In the genomic region with DNA sequence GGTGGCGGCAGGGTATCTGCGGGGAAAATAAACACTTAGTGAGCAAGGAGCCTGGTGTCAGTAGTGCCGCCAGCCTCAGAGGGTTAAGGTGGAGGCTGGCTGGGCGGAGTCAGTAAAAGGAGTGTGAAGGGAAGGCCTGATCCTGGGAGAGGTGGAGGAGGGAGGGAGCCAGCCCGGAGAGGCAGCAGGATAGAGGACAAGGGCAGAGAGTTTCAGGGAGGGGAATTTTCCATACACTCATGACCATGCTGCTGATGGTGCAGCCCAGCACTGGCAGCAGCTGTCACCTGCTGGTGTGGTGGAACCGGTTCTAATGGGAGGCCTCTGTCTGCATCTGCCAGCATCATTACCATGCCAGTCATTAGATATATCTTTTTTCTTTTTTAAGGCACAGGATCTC, we compare ENCODE assay signal across 20 cellular contexts. TPM values are rescaled to one million over a fixed set of nuclear protein-coding genes. Genes with fewer than 3 reads are reported as not detected.
DNase-seq lines count a peak whose midpoint lies in the region; ATAC-seq and TF ChIP-seq lines count a peak whose summit lies in the region.
"Had no signal": no experiment of that assay in that cellular context is flagged by ENCODE, and none has a peak within 500 bp of the region (broad histone marks: within the 10 kb centered on the region; RNA-seq: fewer than 3 reads in every experiment).

No MANE protein-coding gene starts in this region.

- H4K91ac ChIP-seq in H9 (ENCODE audit: insufficient read length, low read depth, low read length) = no peak overlapping the region

- no peaks in the 10 kb centered on the region for H3K79me2 ChIP-seq in H9 (ENCODE audit: insufficient read depth, low read length)

- H3K27me3 ChIP-seq in H9 (ENCODE audit: insufficient read depth, low read length) = no peaks in the 10 kb centered on the region
- no peaks in the 10 kb centered on the region for H3K27me3 ChIP-seq in esophagus (ENCODE audit: control insufficient read depth in 1 of 2, insufficient read depth in 2 of 2, low read length in 2 of 2)
- H3K27me3 ChIP-seq: colonic mucosa, right lobe of liver, SJSA1 had no signal

- no peak overlapping the region for H2BK20ac ChIP-seq in H9 (ENCODE audit: low read depth, low read length, poor library complexity, severe bottlenecking)

- H3K23me2 ChIP-seq in H9 (ENCODE audit: insufficient read length, low read depth, low read length, poor library complexity, severe bottlenecking) = no peaks in the 10 kb centered on the region

- no peak overlapping the region for H2BK120ac ChIP-seq in H9 (ENCODE audit: low read depth, low read length, poor library complexity, severe bottlenecking)

- H3K9ac ChIP-seq in H9 (ENCODE audit: extremely low read depth, insufficient read length, low read length) = no peak overlapping the region

- WGBS in H9 (ENCODE audit: extremely low coverage, insufficient read length, low lambda C conversion rate) = no CpG with 5 or more reads among the region's 6 CpGs
- WGBS in esophagus, 2 donors = 38 to 46% methylated on average over 6 of the region's 6 CpGs

- no peaks in the 10 kb centered on the region for H3K9me3 Mint-ChIP-seq in H9
- H3K9me3 Mint-ChIP-seq in nephron = no peaks in the 10 kb centered on the region
- H3K9me3 Mint-ChIP-seq: activated naive CD4-positive, alpha-beta T cell treated with anti-CD3 and anti-CD28 coated beads for 36 hours; IgD-negative memory B cell had no signal

- no peak overlapping the region for H2BK12ac ChIP-seq in H9 (ENCODE audit: insufficient read length, low read depth, low read length)

- H3K27ac Mint-ChIP-seq in H9 (peak overlapping the region; percentile 34 to 92 (median 56); a peak in 5 of 7 replicates), nephron (peak overlapping the region in 2 of 3 experiments; percentile 73 to 81)
- H3K27ac Mint-ChIP-seq: activated naive CD4-positive, alpha-beta T cell treated with anti-CD3 and anti-CD28 coated beads for 36 hours; IgD-negative memory B cell had no signal

- DNase-seq in H9 (peak; percentile 69), NCI-H2196 (lab: John Stamatoyannopoulos, UW; ENCODE audit: unreplicated experiment) (peak; percentile 55), GM13977 (ENCODE audit: low spot score) (no peak), anterior cingulate cortex (lab: John Stamatoyannopoulos, UW) (no peak), dedifferentiated amniotic fluid mesenchymal stem cell (ENCODE audit: extremely low spot score) (no peak)
- DNase-seq: activated CD4-positive, alpha-beta T cell treated with anti-CD3 and anti-CD28 coated beads for 4 hours; activated naive CD4-positive, alpha-beta T cell treated with anti-CD3 and anti-CD28 coated beads for 36 hours; colonic mucosa; NCI-H226; right lobe of liver; stimulated activated CD4-positive, alpha-beta T cell treated with anti-CD3 and anti-CD28 coated beads, Interleukin-2, amount 100 ng/mL, for 24 hours; T1000 had no signal

- TF ChIP-seq CTCF in H9 (conservative IDR thresholded peaks at IDR 0.05) (no peak), nephron (IDR thresholded peaks at IDR 0.05; ENCODE audit: unreplicated experiment in 3 of 3) (no peak), GM13977 (IDR thresholded peaks at IDR 0.05; ENCODE audit: extremely low read depth, insufficient read depth, missing control alignments) (no peak)

- H3K4me1 ChIP-seq in H9 (ENCODE audit: insufficient read depth, low read length) (no peaks in the 10 kb centered on the region), esophagus (ENCODE audit: control insufficient read depth in 2 of 2, insufficient read depth in 2 of 2, low read length in 1 of 2) (peaks cover 0 to 6% of the 10 kb centered on the region in 2 donors)
- H3K4me1 ChIP-seq: colonic mucosa, right lobe of liver, SJSA1 had no signal

- H3K4me2 ChIP-seq in H9 (ENCODE audit: insufficient read depth, insufficient read length, low read length) = no peak overlapping the region

- peak overlapping the region; percentile 30 for H3K18ac ChIP-seq in H9 (ENCODE audit: insufficient read length, low read depth, low read length)

- H3K4me3 ChIP-seq in esophagus (ENCODE audit: low read depth in 1 of 2, low read length in 2 of 2) = no peak overlapping the region
- H3K4me3 ChIP-seq: colonic mucosa, right lobe of liver, SJSA1 had no signal

- H3K36me3 ChIP-seq in esophagus (ENCODE audit: control insufficient read depth in 2 of 2, insufficient read depth in 2 of 2, low read length in 1 of 2) = no peaks in the 10 kb centered on the region
- H3K36me3 ChIP-seq: colonic mucosa, right lobe of liver, SJSA1 had no signal

- H3K4me3 Mint-ChIP-seq in H9 (no peak overlapping the region), nephron (no peak overlapping the region)
- H3K4me3 Mint-ChIP-seq: activated naive CD4-positive, alpha-beta T cell treated with anti-CD3 and anti-CD28 coated beads for 36 hours; IgD-negative memory B cell had no signal

- no peak overlapping the region for H3K23ac ChIP-seq in H9 (ENCODE audit: insufficient read length, low read depth, low read length)

- no peaks in the 10 kb centered on the region for H4K20me1 ChIP-seq in H9 (ENCODE audit: control insufficient read depth, insufficient read depth, insufficient read length)

- H4K8ac ChIP-seq in H9 (replicated peaks; ENCODE audit: insufficient read length, low read depth, low read length) = no peak overlapping the region

- H3K4ac ChIP-seq in H9 (ENCODE audit: low read depth, low read length) = no peak overlapping the region

- H3K27ac ChIP-seq in H9 (ENCODE audit: insufficient read length, low read depth, low read length) = no peak overlapping the region
- peak overlapping the region; percentile 47 to 79 for H3K27ac ChIP-seq in esophagus (ENCODE audit: low read depth in 2 of 2, low read length in 1 of 2)
- H3K27ac ChIP-seq: colonic mucosa, right lobe of liver, SJSA1 had no signal

- H3K27me3 Mint-ChIP-seq in H9 (ENCODE audit: low read depth) (no peaks in the 10 kb centered on the region), nephron (ENCODE audit: low read depth) (peaks cover 4% of the 10 kb centered on the region)

- H3K56ac ChIP-seq in H9 (ENCODE audit: insufficient read length, low read depth, low read length) = no peak overlapping the region

- H3K14ac ChIP-seq in H9 (ENCODE audit: insufficient read depth, low read length) = no peak overlapping the region

- H2AK5ac ChIP-seq in H9 (ENCODE audit: insufficient read length, low read length) = no peak overlapping the region

- H3T11ph ChIP-seq in H9 (ENCODE audit: low read length) = no peak overlapping the region

- H3K4me1 Mint-ChIP-seq in H9 (peaks cover 10 to 21% of the 10 kb centered on the region in 2 experiments), nephron (no peaks in the 10 kb centered on the region)

- no peak overlapping the region for H2AFZ ChIP-seq in H9 (ENCODE audit: low read length)

- no peaks in the 10 kb centered on the region; a peak in 1 of 7 replicates for H3K36me3 Mint-ChIP-seq in H9 (ENCODE audit: insufficient read depth in 1 of 3, low read depth in 3 of 3)
- no peaks in the 10 kb centered on the region for H3K36me3 Mint-ChIP-seq in nephron (ENCODE audit: low read depth)
- H3K36me3 Mint-ChIP-seq: IgD-negative memory B cell had no signal

- H4K5ac ChIP-seq in H9 (ENCODE audit: insufficient read length, low read depth, low read length) = no peak overlapping the region

- ATAC-seq in GM19035 (IDR thresholded peaks at IDR 0.05; ENCODE audit: unreplicated experiment) = no peak
- ATAC-seq: right lobe of liver had no signal

- H3K79me1 ChIP-seq in H9 (ENCODE audit: insufficient read depth, low read depth, low read length, poor library complexity, severe bottlenecking) = no peaks in the 10 kb centered on the region

- no peak overlapping the region for H2BK5ac ChIP-seq in H9 (ENCODE audit: insufficient read length, low read length)

- H3K9me3 ChIP-seq in H9 (ENCODE audit: control insufficient read depth, low read depth, low read length) (no peaks in the 10 kb centered on the region), esophagus (ENCODE audit: control insufficient read depth in 2 of 2, insufficient read depth in 1 of 2, low read depth in 1 of 2, low read length in 1 of 2) (no peaks in the 10 kb centered on the region)
- H3K9me3 ChIP-seq: colonic mucosa, right lobe of liver, SJSA1 had no signal

- H2BK15ac ChIP-seq in H9 (ENCODE audit: low read depth, low read length) = no peak overlapping the region

- in situ Hi-C loops in GM13977 (cut with MboI; ENCODE audit: low pct_unique_long_range_greater_than_20kb, low sequenced_read_pairs, unreplicated experiment) = no loop called here

RNA-seq across cellular contexts. Expression of a gene that starts 2.0 kb away (rescaled TPM):
- total RNA-seq in H9 (2021) = not detected in 2 replicates
- not detected for polyA plus RNA-seq in esophagus
- total RNA-seq: activated naive CD4-positive, alpha-beta T cell treated with anti-CD3 and anti-CD28 coated beads for 36 hours; colonic mucosa; epithelial cell of proximal tubule; omental fat pad; right lobe of liver; SJSA1; temporal lobe had no signal
- polyA plus RNA-seq: IgD-negative memory B cell had no signal

Comparison
In these comparisons a context has a peak if more than half of its experiments do, and no peak if none do; other contexts are left out.
1. DNase-seq: peak in H9 (single experiment) and NCI-H2196 (single experiment); none in GM13977 (single experiment), anterior cingulate cortex (0 of 58) and dedifferentiated amniotic fluid mesenchymal stem cell (single experiment).